In genomic region chr12:7929069-7929792, GRCh38 we compare ENCODE assay signal across 14 cellular contexts. TPM values are rescaled to one million over a fixed set of nuclear protein-coding genes. Genes with fewer than 3 reads are reported as not detected.
DNase-seq lines count a peak whose midpoint lies in the region; ATAC-seq and FAIRE-seq lines count a peak whose summit lies in the region.
"Had no signal": no experiment of that assay in that cellular context is flagged by ENCODE, and none has a peak within 500 bp of the region (broad histone marks: within the 10 kb centered on the region; RNA-seq: fewer than 3 reads in every experiment).

No MANE protein-coding gene starts in this region.

- H3K4me1 ChIP-seq in naive thymus-derived CD4-positive, alpha-beta T cell (ENCODE audit: control insufficient read depth in 2 of 2, insufficient read depth in 2 of 2, low read length in 2 of 2) = peaks cover 12 to 29% of the 10 kb centered on the region in 2 donors

- H3K9me3 Mint-ChIP-seq in activated CD4-positive, alpha-beta T cell treated with anti-CD3 and anti-CD28 coated beads for 36 hours (ENCODE audit: low read depth) = no peaks in the 10 kb centered on the region
- no peaks in the 10 kb centered on the region for H3K9me3 Mint-ChIP-seq in activated naive CD8-positive, alpha-beta T cell (ENCODE audit: low read depth)
- H3K9me3 Mint-ChIP-seq in naive thymus-derived CD4-positive, alpha-beta T cell = peaks cover 0 to 17% (median 0%) of the 10 kb centered on the region in 11 donors

- no peaks in the 10 kb centered on the region for H3K27me3 Mint-ChIP-seq in activated CD4-positive, alpha-beta T cell treated with anti-CD3 and anti-CD28 coated beads for 36 hours
- no peaks in the 10 kb centered on the region for H3K27me3 Mint-ChIP-seq in activated naive CD8-positive, alpha-beta T cell
- H3K27me3 Mint-ChIP-seq in naive thymus-derived CD4-positive, alpha-beta T cell = no peaks in the 10 kb centered on the region

- POLR2A ChIA-PET in activated CD4-positive, alpha-beta T cell treated with anti-CD3 and anti-CD28 coated beads for 36 hours (lab: Charles Lee) = interaction anchor here (0.6 to 0.9 kb wide), 3 partner anchors 11 to 154 kb away, joined by 3 to 4 read pairs (median 4); no protein-coding TSS in a partner anchor
- POLR2A ChIA-PET in naive thymus-derived CD4-positive, alpha-beta T cell (lab: Charles Lee) = interaction anchor here (0.6 to 1.8 kb wide), 2 partner anchors 46 to 66 kb away, joined by 3 to 6 read pairs; no protein-coding TSS in a partner anchor

- intact Hi-C loops in activated CD4-positive, alpha-beta T cell treated with anti-CD3 and anti-CD28 coated beads for 36 hours (cut with DNase I, micrococcal nuclease) = no loop called here
- intact Hi-C loops in naive thymus-derived CD4-positive, alpha-beta T cell (cut with micrococcal nuclease) = no loop called here

- no peaks in the 10 kb centered on the region for H3K27me3 ChIP-seq in naive thymus-derived CD4-positive, alpha-beta T cell (ENCODE audit: control insufficient read depth in 2 of 2, insufficient read depth in 2 of 2, low read length in 2 of 2)

- no peak for DNase-seq in activated CD4-positive, alpha-beta T cell treated with anti-CD3 and anti-CD28 coated beads for 36 hours
- no peak for DNase-seq in activated CD4-positive, alpha-beta T cell treated with anti-CD3 and anti-CD28 coated beads, Interleukin-2, amount 50 U/mL, for 4 hours
- DNase-seq in HTR-8/SVneo (ENCODE audit: insufficient read length, low spot score) (no peak), HUDEP-2 (lab: John Stamatoyannopoulos, UW; ENCODE audit: unreplicated experiment in 76 of 76) (no peak), NCI-H82 treated with DMSO at 0.1 percent for 48 hours (lab: John Stamatoyannopoulos, UW; ENCODE audit: unreplicated experiment) (no peak)
- no peak for DNase-seq in naive thymus-derived CD4-positive, alpha-beta T cell
- DNase-seq in stimulated activated naive CD4-positive, alpha-beta T cell treated with Interleukin-2 at 50 U/mL for 16 hours (lab: John Stamatoyannopoulos, UW) = no peak
- DNase-seq: activated CD4-positive, alpha-beta T cell treated with anti-CD3 and anti-CD28 coated beads for 48 hours; Calu3; MM.1S; NCI-H226 had no signal

- FAIRE-seq in HTR-8/SVneo (lab: Jason Lieb, UNC) = peak; percentile 96
- FAIRE-seq: GM18507 had no signal

- peaks cover 59 to 82% (median 73%) of the 10 kb centered on the region in 3 experiments for H3K36me3 ChIP-seq in naive thymus-derived CD4-positive, alpha-beta T cell (ENCODE audit: control insufficient read depth in 2 of 3, insufficient read depth in 3 of 3, low read length in 3 of 3)

- peaks cover 48% of the 10 kb centered on the region for H3K4me1 Mint-ChIP-seq in activated CD4-positive, alpha-beta T cell treated with anti-CD3 and anti-CD28 coated beads for 36 hours
- peaks cover 50% of the 10 kb centered on the region for H3K4me1 Mint-ChIP-seq in activated naive CD8-positive, alpha-beta T cell (ENCODE audit: low read depth)
- H3K4me1 Mint-ChIP-seq in naive thymus-derived CD4-positive, alpha-beta T cell = peaks cover 38 to 58% (median 52%) of the 10 kb centered on the region in 7 donors

- H3K27ac Mint-ChIP-seq in activated CD4-positive, alpha-beta T cell treated with anti-CD3 and anti-CD28 coated beads for 36 hours = peak overlapping the region; percentile 58
- peak overlapping the region; percentile 67 for H3K27ac Mint-ChIP-seq in activated naive CD8-positive, alpha-beta T cell
- peak overlapping the region in 7 of 9 donors; percentile 17 to 78 (median 30) for H3K27ac Mint-ChIP-seq in naive thymus-derived CD4-positive, alpha-beta T cell

- H3K4me3 Mint-ChIP-seq in activated CD4-positive, alpha-beta T cell treated with anti-CD3 and anti-CD28 coated beads for 36 hours = no peak overlapping the region
- H3K4me3 Mint-ChIP-seq in activated naive CD8-positive, alpha-beta T cell = no peak overlapping the region
- H3K4me3 Mint-ChIP-seq in naive thymus-derived CD4-positive, alpha-beta T cell = peak overlapping the region in 6 of 10 donors; percentile 9 to 57 (median 35)

- no peak overlapping the region for H3K4me3 ChIP-seq in naive thymus-derived CD4-positive, alpha-beta T cell (ENCODE audit: low read length)

- no peak overlapping the region for H3K27ac ChIP-seq in naive thymus-derived CD4-positive, alpha-beta T cell (ENCODE audit: low read depth, low read length)

- no peaks in the 10 kb centered on the region for H3K9me3 ChIP-seq in naive thymus-derived CD4-positive, alpha-beta T cell (ENCODE audit: control insufficient read depth in 2 of 3, low read length in 3 of 3)

- peaks cover 61% of the 10 kb centered on the region for H3K36me3 Mint-ChIP-seq in activated CD4-positive, alpha-beta T cell treated with anti-CD3 and anti-CD28 coated beads for 36 hours (ENCODE audit: low read depth)
- peaks cover 16% of the 10 kb centered on the region for H3K36me3 Mint-ChIP-seq in activated naive CD8-positive, alpha-beta T cell
- H3K36me3 Mint-ChIP-seq in naive thymus-derived CD4-positive, alpha-beta T cell = peaks cover 0 to 51% (median 39%) of the 10 kb centered on the region in 5 donors

- ATAC-seq in activated CD4-positive, alpha-beta T cell treated with anti-CD3 and anti-CD28 coated beads for 36 hours = no peak
- no peak for ATAC-seq in naive thymus-derived CD4-positive, alpha-beta T cell

- CTCF ChIA-PET in activated CD4-positive, alpha-beta T cell treated with anti-CD3 and anti-CD28 coated beads for 36 hours (lab: Charles Lee) = interaction anchor here (0.6 to 1.2 kb wide), 4 partner anchors 8 to 114 kb away, joined by 3 to 4 read pairs (median 4); no protein-coding TSS in a partner anchor
- CTCF ChIA-PET in naive thymus-derived CD4-positive, alpha-beta T cell (lab: Charles Lee) = interaction anchor here (0.6 to 1.4 kb wide), 2 partner anchors 31 to 141 kb away, joined by 3 to 9 read pairs; no protein-coding TSS in a partner anchor

RNA-seq across cellular contexts. Expression of gene SLC2A3, which starts 6.8 kb away (rescaled TPM):
- 100 to 1,000 TPM; 396 to 511 TPM for total RNA-seq in activated CD4-positive, alpha-beta T cell treated with anti-CD3 and anti-CD28 coated beads for 36 hours
- 100 to 1,000 TPM; 110 to 830 (median 488) TPM for total RNA-seq in naive thymus-derived CD4-positive, alpha-beta T cell
- 100 to 1,000 TPM in 1 of 2 donors, 10 to 100 TPM in 1; 61.9 to 126 TPM for polyA plus RNA-seq in naive thymus-derived CD4-positive, alpha-beta T cell
- total RNA-seq: Calu3 had no signal

RNA-seq across cellular contexts. Expression of gene SLC2A14, which starts 56.5 kb away (rescaled TPM):
- total RNA-seq in activated CD4-positive, alpha-beta T cell treated with anti-CD3 and anti-CD28 coated beads for 36 hours = under 1 TPM; 0.19 to 0.25 TPM
- 1 to 10 TPM in 3 of 5 experiments, under 1 TPM in 2; 0.15 to 4.3 (median 1.9) TPM for total RNA-seq in naive thymus-derived CD4-positive, alpha-beta T cell
- under 1 TPM in 1 of 2 donors, not detected in 1; 0.54 TPM for polyA plus RNA-seq in naive thymus-derived CD4-positive, alpha-beta T cell
- total RNA-seq: bronchial epithelial cell, Calu3 had no signal

Comparison
In these comparisons a context has a peak if more than half of its experiments do, and no peak if none do; other contexts are left out.
1. H3K4me3 Mint-ChIP-seq: peak in naive thymus-derived CD4-positive, alpha-beta T cell (6 of 10); none in activated CD4-positive, alpha-beta T cell treated with anti-CD3 and anti-CD28 coated beads for 36 hours (single experiment) and activated naive CD8-positive, alpha-beta T cell (single experiment).
2. Peak in every context shown above with its lines, with median percentiles within 50 percentile points of each other: H3K27ac Mint-ChIP-seq.